In the genomic region with DNA sequence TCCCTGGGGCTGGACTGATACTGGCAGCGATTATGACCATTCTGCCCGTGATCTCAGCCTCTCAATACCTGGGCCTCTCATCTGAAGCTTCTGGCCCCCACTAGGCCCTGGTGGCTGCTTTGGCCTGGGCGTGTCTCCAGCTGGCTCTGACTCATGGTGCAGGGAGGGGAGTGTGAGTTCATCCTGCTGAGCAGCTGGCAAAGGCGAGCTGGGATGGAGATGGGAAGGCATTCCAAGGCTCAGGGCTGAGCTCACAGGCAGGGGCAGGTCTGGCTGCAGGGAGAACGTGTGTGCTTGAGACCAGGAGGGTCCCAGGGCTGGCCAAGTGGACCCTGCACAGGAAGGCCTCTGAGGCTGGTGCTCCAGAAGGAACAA, we compare ENCODE assay signal across 12 cellular contexts.
DNase-seq lines count a peak whose midpoint lies in the region; ATAC-seq and TF ChIP-seq lines count a peak whose summit lies in the region.
"Had no signal": no experiment of that assay in that cellular context is flagged by ENCODE, and none has a peak within 500 bp of the region (broad histone marks: within the 10 kb centered on the region; RNA-seq: fewer than 3 reads in every experiment).

No MANE protein-coding gene starts in this region.

- ATAC-seq in GM21528 (IDR thresholded peaks at IDR 0.05; ENCODE audit: low FRiP score, unreplicated experiment) (peak; percentile 40), left lung (peak; percentile 53), GM19351 (IDR thresholded peaks at IDR 0.05; ENCODE audit: unreplicated experiment) (no peak)

- peaks cover 2% of the 10 kb centered on the region; the same call in 1 of the 2 replicates for H4K20me1 ChIP-seq in OCI-LY3 (ENCODE audit: insufficient read depth, low read length)

- peak overlapping the region; percentile 87 for H3K4me2 ChIP-seq in OCI-LY3 (ENCODE audit: low read length)

- H3K36me3 ChIP-seq in OCI-LY3 (replicated peaks; ENCODE audit: low read depth, low read length) (no peaks in the 10 kb centered on the region), left lung (no peaks in the 10 kb centered on the region)
- H3K36me3 ChIP-seq: esophagus squamous epithelium, suprapubic skin had no signal

- no peak overlapping the region for H2AFZ ChIP-seq in OCI-LY3 (ENCODE audit: low read depth, low read length)

- DNase-seq in COLO668 (lab: John Stamatoyannopoulos, UW; ENCODE audit: unreplicated experiment) (peak; percentile 53), left lung (peak in 1 of 2 donors; percentile 46), NCI-H187 (lab: John Stamatoyannopoulos, UW) (no peak), NCI-H146 (lab: John Stamatoyannopoulos, UW) (no peak), GM10266 (ENCODE audit: extremely low spot score) (no peak)
- DNase-seq: esophagus squamous epithelium; NCI-H2227 treated with DMSO at 0.1 percent for 48 hours; stimulated activated CD4-positive, alpha-beta T cell treated with anti-CD3 and anti-CD28 coated beads, Interleukin-4, amount 100 ng/mL, for 1 hour had no signal

- H3K27ac ChIP-seq in OCI-LY3 (ENCODE audit: low read length) (peak overlapping the region; percentile 87), left lung (no peak overlapping the region)
- H3K27ac ChIP-seq: esophagus squamous epithelium, suprapubic skin had no signal

- intact Hi-C loops in left lung (cut with DNase I): no loop called here

- H3K27me3 ChIP-seq in OCI-LY3 (ENCODE audit: low read depth, low read length): no peaks in the 10 kb centered on the region
- H3K27me3 ChIP-seq in left lung: peaks cover 0 to 9% of the 10 kb centered on the region in 2 donors
- H3K27me3 ChIP-seq: esophagus squamous epithelium had no signal

- H3K4me1 ChIP-seq in OCI-LY3 (ENCODE audit: low read length) (peaks cover 22% of the 10 kb centered on the region), left lung (no peaks in the 10 kb centered on the region)
- H3K4me1 ChIP-seq: suprapubic skin had no signal

- peak overlapping the region; percentile 89 for H3K9ac ChIP-seq in OCI-LY3 (ENCODE audit: low read length)

- TF ChIP-seq CTCF in OCI-LY3 (IDR thresholded peaks at IDR 0.05; ENCODE audit: low read depth, low read length) (no peak), left lung (IDR thresholded peaks at IDR 0.05) (no peak), GM10266 (IDR thresholded peaks at IDR 0.05; ENCODE audit: control insufficient read depth, insufficient read depth, low read depth, missing control alignments) (no peak)

- peak overlapping the region; percentile 87 for H3K4me3 ChIP-seq in OCI-LY3 (ENCODE audit: low read length)
- no peak overlapping the region for H3K4me3 ChIP-seq in left lung
- H3K4me3 ChIP-seq: esophagus squamous epithelium, suprapubic skin had no signal

- no peaks in the 10 kb centered on the region for H3K9me3 ChIP-seq in OCI-LY3 (ENCODE audit: insufficient read depth, low read length)
- H3K9me3 ChIP-seq in left lung: no peaks in the 10 kb centered on the region
- H3K9me3 ChIP-seq: esophagus squamous epithelium, suprapubic skin had no signal

- H3K79me2 ChIP-seq in OCI-LY3 (ENCODE audit: low read length): peaks cover 23% of the 10 kb centered on the region
